In the genomic region with DNA sequence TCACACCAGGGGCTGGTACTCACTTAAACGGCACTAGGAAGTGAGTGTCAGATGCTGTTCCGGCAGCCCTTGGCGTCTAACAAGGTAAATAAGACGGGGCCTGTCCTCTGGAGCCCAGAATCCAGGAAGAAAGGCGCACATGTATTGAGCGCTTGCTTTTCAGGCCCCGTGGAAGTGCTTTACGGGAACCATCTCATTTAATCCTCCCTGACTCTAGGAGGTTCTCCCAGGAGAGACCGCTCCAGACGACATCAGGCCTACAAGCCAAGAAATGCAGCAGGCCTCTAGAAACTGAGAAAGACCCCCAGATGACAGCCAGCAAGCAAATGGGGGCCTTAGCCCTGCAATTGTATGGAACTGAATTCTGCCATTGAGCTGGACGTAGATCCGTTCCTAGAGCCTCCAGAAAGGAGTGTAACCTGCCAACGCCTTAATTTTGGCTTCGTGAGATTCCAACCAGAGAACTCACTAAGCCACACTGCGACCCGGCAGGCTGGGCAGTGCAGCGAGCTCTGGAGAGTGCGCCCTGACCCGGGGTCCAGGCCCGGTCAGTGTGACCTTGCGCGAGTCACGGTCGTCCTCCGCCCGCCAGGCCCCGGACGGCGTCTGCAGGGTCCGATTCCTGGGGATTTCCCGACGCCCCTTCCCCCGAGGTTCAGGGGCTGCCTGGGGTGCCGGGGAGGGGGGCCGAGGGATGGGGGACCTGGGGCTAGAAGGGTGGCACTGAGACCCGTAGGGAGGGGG, we compare ENCODE assay signal across 8 cellular contexts. TPM values are rescaled to one million over a fixed set of nuclear protein-coding genes. Genes with fewer than 3 reads are reported as not detected.
DNase-seq lines count a peak whose midpoint lies in the region; ATAC-seq and TF ChIP-seq lines count a peak whose summit lies in the region.

No MANE protein-coding gene starts in this region.

- CTCF ChIA-PET in CD8-positive, alpha-beta T cell (lab: Charles Lee): interaction anchor here (1.0 kb wide), 1 partner anchor 17 kb away, joined by 3 read pairs; no protein-coding TSS in a partner anchor

- H3K4me3 Mint-ChIP-seq in CD8-positive, alpha-beta T cell: peak overlapping the region; percentile 65
- H3K4me3 Mint-ChIP-seq in osteocyte (ENCODE audit: unreplicated experiment): peak overlapping the region; percentile 50

- no peak overlapping the region for H3K27ac Mint-ChIP-seq in CD8-positive, alpha-beta T cell
- no peak overlapping the region for H3K27ac Mint-ChIP-seq in osteocyte (ENCODE audit: unreplicated experiment)

- ATAC-seq in CD8-positive, alpha-beta T cell: no peak
- no peak for ATAC-seq in HG03460 (IDR thresholded peaks at IDR 0.05; ENCODE audit: unreplicated experiment)

- H3K4me3 ChIP-seq in CD8-positive, alpha-beta T cell (ENCODE audit: low read depth, low read length): no peak overlapping the region
- H3K4me3 ChIP-seq in Jurkat, Clone E6-1 (ENCODE audit: low read length): peak overlapping the region; percentile 54; the same call in 1 of the 2 replicates
- H3K4me3 ChIP-seq in coronary artery: peak overlapping the region; percentile 76

- peaks cover 10% of the 10 kb centered on the region for H3K4me1 Mint-ChIP-seq in CD8-positive, alpha-beta T cell (ENCODE audit: low read depth)
- H3K4me1 Mint-ChIP-seq in osteocyte (ENCODE audit: unreplicated experiment): peaks cover 9% of the 10 kb centered on the region

- peaks cover 2% of the 10 kb centered on the region for H3K36me3 Mint-ChIP-seq in CD8-positive, alpha-beta T cell
- H3K36me3 Mint-ChIP-seq in osteocyte (ENCODE audit: unreplicated experiment): no peaks in the 10 kb centered on the region

- DNase-seq in CD8-positive, alpha-beta T cell: no peak
- DNase-seq in Jurkat, Clone E6-1 (ENCODE audit: low read depth, low spot score): no peak
- DNase-seq in coronary artery (ENCODE audit: low spot score) (no peak), osteocyte (ENCODE audit: extremely low spot score, unreplicated experiment) (no peak), midbrain (lab: John Stamatoyannopoulos, UW) (no peak), GF-D8 (lab: John Stamatoyannopoulos, UW) (no peak)
- DNase-seq in activated CD4-positive, CD25-positive, alpha-beta regulatory T cell (lab: John Stamatoyannopoulos, UW): no peak

- H3K27ac ChIP-seq in CD8-positive, alpha-beta T cell (ENCODE audit: low read depth, low read length): no peak overlapping the region
- H3K27ac ChIP-seq in coronary artery: no peak overlapping the region

- intact Hi-C loops in CD8-positive, alpha-beta T cell (cut with DNase I, micrococcal nuclease): no loop called here

- peaks cover 34% of the 10 kb centered on the region for H3K27me3 Mint-ChIP-seq in CD8-positive, alpha-beta T cell (ENCODE audit: low read depth)
- peaks cover 29% of the 10 kb centered on the region for H3K27me3 Mint-ChIP-seq in osteocyte (ENCODE audit: unreplicated experiment)

- no peaks in the 10 kb centered on the region for H3K9me3 ChIP-seq in CD8-positive, alpha-beta T cell (ENCODE audit: low read length)

- no peak for TF ChIP-seq CTCF in CD8-positive, alpha-beta T cell (IDR thresholded peaks at IDR 0.05)
- no peak for TF ChIP-seq CTCF in coronary artery (IDR thresholded peaks at IDR 0.05)
- TF ChIP-seq CTCF in osteocyte (IDR thresholded peaks at IDR 0.05): no peak

- H3K9me3 Mint-ChIP-seq in CD8-positive, alpha-beta T cell: no peaks in the 10 kb centered on the region
- H3K9me3 Mint-ChIP-seq in osteocyte (ENCODE audit: unreplicated experiment): no peaks in the 10 kb centered on the region

- POLR2A ChIA-PET in CD8-positive, alpha-beta T cell (lab: Charles Lee): no interaction called here

- no peaks in the 10 kb centered on the region for H3K36me3 ChIP-seq in CD8-positive, alpha-beta T cell (ENCODE audit: insufficient read depth, low read length)

- peaks cover 10% of the 10 kb centered on the region for H3K4me1 ChIP-seq in CD8-positive, alpha-beta T cell (ENCODE audit: insufficient read depth, low read length)

- no peaks in the 10 kb centered on the region for H3K27me3 ChIP-seq in CD8-positive, alpha-beta T cell (ENCODE audit: insufficient read depth, low read length)

RNA-seq across cellular contexts. Expression of a gene that starts 0.5 kb away (rescaled TPM):
- total RNA-seq in CD8-positive, alpha-beta T cell: under 1 TPM; 0.60 to 0.61 TPM
- polyA plus RNA-seq in Jurkat, Clone E6-1 (2012; ENCODE audit: insufficient read depth, insufficient read length): 14.7 TPM
- total RNA-seq in osteocyte: 5.2 TPM in 2 replicates

RNA-seq across cellular contexts. Expression of a gene that starts 14.5 kb away (rescaled TPM):
- total RNA-seq in CD8-positive, alpha-beta T cell: 10 to 100 TPM; 13.8 to 14.8 TPM
- 34.3 TPM for polyA plus RNA-seq in Jurkat, Clone E6-1 (2012; ENCODE audit: insufficient read depth, insufficient read length)
- 55.0 and 57.0 TPM in 2 replicates for total RNA-seq in osteocyte

RNA-seq across cellular contexts. Expression of a gene that starts 14.9 kb away (rescaled TPM):
- 10 to 100 TPM; 31.6 to 32.8 TPM for total RNA-seq in CD8-positive, alpha-beta T cell
- 44.4 TPM for polyA plus RNA-seq in Jurkat, Clone E6-1 (2012; ENCODE audit: insufficient read depth, insufficient read length)
- 12.7 and 14.3 TPM in 2 replicates for total RNA-seq in osteocyte

RNA-seq across cellular contexts. Expression of a gene that starts 28.2 kb away (rescaled TPM):
- not detected for total RNA-seq in CD8-positive, alpha-beta T cell
- polyA plus RNA-seq in Jurkat, Clone E6-1 (2012; ENCODE audit: insufficient read depth, insufficient read length): 7.3 TPM
- not detected in 2 replicates for total RNA-seq in osteocyte
